Comparison of ENCODE assay signal across 10 cellular contexts in genomic region chr6:1739680-1740079, GRCh38.
A peak's percentile ranks its signal among the peaks of the same experiment; 100 is the strongest.
DNase-seq lines count a peak whose midpoint lies in the region; ATAC-seq, FAIRE-seq and TF ChIP-seq lines count a peak whose summit lies in the region.
"Had no signal": no experiment of that assay in that cellular context is flagged by ENCODE, and none has a peak within 500 bp of the region (broad histone marks: within the 10 kb centered on the region; RNA-seq: fewer than 3 reads in every experiment).

No MANE protein-coding gene starts in this region.

- no peaks in the 10 kb centered on the region for H3K27me3 ChIP-seq in pancreas

- no peaks in the 10 kb centered on the region for H3K36me3 ChIP-seq in pancreas

- no peak overlapping the region for H3K27ac ChIP-seq in pancreas
- H3K27ac ChIP-seq: VCaP had no signal

- H3K36me3 Mint-ChIP-seq in stimulated activated memory B cell treated with anti-CD40 and anti-IgM and Interleukin-4, amounts not matched to agents 10 μg/mL and 1 μg/mL and 100 μg/mL, for 72 hours = no peaks in the 10 kb centered on the region
- H3K36me3 Mint-ChIP-seq in T-cell = peaks cover 10% of the 10 kb centered on the region

- H3K4me1 Mint-ChIP-seq in stimulated activated memory B cell treated with anti-CD40 and anti-IgM and Interleukin-4, amounts not matched to agents 10 μg/mL and 1 μg/mL and 100 μg/mL, for 72 hours = peaks cover 7% of the 10 kb centered on the region
- H3K4me1 Mint-ChIP-seq in T-cell = no peaks in the 10 kb centered on the region

- no peak for TF ChIP-seq CTCF in pancreas (IDR thresholded peaks at IDR 0.05)

- no peaks in the 10 kb centered on the region for H3K4me1 ChIP-seq in pancreas

- no peak overlapping the region for H3K4me3 ChIP-seq in pancreas

- peak; percentile 68 for DNase-seq in GM19238 (ENCODE audit: insufficient read length, low spot score)
- DNase-seq in pancreas = no peak
- DNase-seq in stimulated activated naive CD4-positive, alpha-beta T cell (lab: John Stamatoyannopoulos, UW) = no peak
- DNase-seq in T-cell = no peak
- DNase-seq: stimulated activated CD4-positive, alpha-beta T cell treated with anti-CD3 and anti-CD28 coated beads, Interleukin-4, amount 100 ng/mL, for 24 hours; trophoblast cell had no signal

- peak overlapping the region; percentile 40 for H3K4me3 Mint-ChIP-seq in stimulated activated memory B cell treated with anti-CD40 and anti-IgM and Interleukin-4, amounts not matched to agents 10 μg/mL and 1 μg/mL and 100 μg/mL, for 72 hours
- H3K4me3 Mint-ChIP-seq in T-cell = no peak overlapping the region

- FAIRE-seq in pancreas (lab: Jason Lieb, UNC) = no peak

- ATAC-seq in HG02642 (IDR thresholded peaks at IDR 0.05; ENCODE audit: poor library complexity, unreplicated experiment) (peak; percentile 83), HG03469 (IDR thresholded peaks at IDR 0.05; ENCODE audit: unreplicated experiment) (peak; percentile 91), pancreas (no peak), T-cell (replicated peaks in 1 of 4) (no peak)
- peak; percentile 92 for ATAC-seq in stimulated activated memory B cell treated with anti-CD40 and anti-IgM and Interleukin-4, amounts not matched to agents 10 μg/mL and 1 μg/mL and 100 μg/mL, for 72 hours

- no peaks in the 10 kb centered on the region for H3K9me3 Mint-ChIP-seq in stimulated activated memory B cell treated with anti-CD40 and anti-IgM and Interleukin-4, amounts not matched to agents 10 μg/mL and 1 μg/mL and 100 μg/mL, for 72 hours
- no peaks in the 10 kb centered on the region for H3K9me3 Mint-ChIP-seq in T-cell

- intact Hi-C loops in pancreas (cut with DNase I) = no loop called here

- WGBS in pancreas, 2 donors = 94 to 96% methylated on average over 2 of the region's 2 CpGs

- no peaks in the 10 kb centered on the region for H3K27me3 Mint-ChIP-seq in stimulated activated memory B cell treated with anti-CD40 and anti-IgM and Interleukin-4, amounts not matched to agents 10 μg/mL and 1 μg/mL and 100 μg/mL, for 72 hours
- H3K27me3 Mint-ChIP-seq in T-cell = no peaks in the 10 kb centered on the region

- H3K27ac Mint-ChIP-seq in stimulated activated memory B cell treated with anti-CD40 and anti-IgM and Interleukin-4, amounts not matched to agents 10 μg/mL and 1 μg/mL and 100 μg/mL, for 72 hours = no peak overlapping the region
- H3K27ac Mint-ChIP-seq in T-cell = no peak overlapping the region

- CTCF ChIA-PET in T-cell (lab: Charles Lee) = no interaction called here

- POLR2A ChIA-PET in T-cell (lab: Charles Lee) = no interaction called here

- H3K9me3 ChIP-seq in pancreas = no peaks in the 10 kb centered on the region

Comparison
In these comparisons a context has a peak if more than half of its experiments do, and no peak if none do; other contexts are left out.
1. ATAC-seq: peak in HG02642 (single experiment), HG03469 (single experiment) and stimulated activated memory B cell treated with anti-CD40 and anti-IgM and Interleukin-4, amounts not matched to agents 10 μg/mL and 1 μg/mL and 100 μg/mL, for 72 hours (single experiment); none in pancreas (0 of 4) and T-cell (0 of 4).